8 cellular contexts compared by ENCODE assay signal in the genomic region with DNA sequence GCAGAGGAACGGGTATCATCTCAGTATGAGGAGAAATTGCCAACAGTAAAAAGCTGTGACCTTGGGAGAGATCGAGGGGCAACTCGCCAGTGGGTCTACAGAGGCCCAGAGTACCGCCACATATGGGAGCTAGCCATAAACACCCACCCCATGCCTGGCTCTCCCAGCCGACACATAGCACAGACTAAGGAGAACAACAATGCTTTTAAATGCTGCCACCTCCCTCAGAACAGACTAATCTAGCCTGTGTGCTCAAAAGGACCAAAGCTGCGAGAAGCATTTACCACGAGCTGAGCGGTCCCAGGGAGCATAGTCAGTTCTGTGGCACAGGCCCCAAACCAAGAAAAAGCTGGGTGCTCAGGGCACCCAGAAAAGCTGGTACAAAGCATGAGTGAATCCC.
"Had no signal": no experiment of that assay in that cellular context is flagged by ENCODE, and none has a peak within 500 bp of the region (broad histone marks: within the 10 kb centered on the region; RNA-seq: fewer than 3 reads in every experiment).

No MANE protein-coding gene starts in this region.

- H2AFZ ChIP-seq: GM23248, GM23338 had no signal

- H3K9me3 ChIP-seq: HAP-1 had no signal

- H3K27ac Mint-ChIP-seq: GM23338, H9, HFFc6 had no signal

- H3K4me1 ChIP-seq: HAP-1 had no signal

- H3K9me3 Mint-ChIP-seq: GM23338, H9, HFFc6 had no signal

- H3K4me3 ChIP-seq: GM23248, GM23338, HAP-1 had no signal

- H3K4me3 Mint-ChIP-seq: GM23338, H9, HFFc6 had no signal

- DNase-seq: GM23248, GOT3, H7, H9, HCEC 1CT, HFFc6 had no signal

- H3K4me1 Mint-ChIP-seq: GM23338 had no signal

- H3K4me2 ChIP-seq: GM23338 had no signal

- H3K27ac ChIP-seq: GM23248 had no signal

- H3K36me3 ChIP-seq: HAP-1 had no signal
